8 cellular contexts compared by ENCODE assay signal in genomic region chr12:71014180-71014785, GRCh38.
DNase-seq lines count a peak whose midpoint lies in the region; TF ChIP-seq lines count a peak whose summit lies in the region.

No MANE protein-coding gene starts in this region.

- H3K79me2 ChIP-seq in neural cell (replicated peaks; ENCODE audit: insufficient read depth, low read length) = no peaks in the 10 kb centered on the region

- H4K20me1 ChIP-seq in neural cell (ENCODE audit: insufficient read depth) = no peaks in the 10 kb centered on the region

- TF ChIP-seq POLR2A in testis (IDR thresholded peaks at IDR 0.05) = no peak

- intact Hi-C loops in testis (cut with DNase I; ENCODE audit: low total_unique reads) = loop anchor here (10.0 kb wide), 1 partner anchor 279 kb away; no protein-coding TSS in a partner anchor

- no peak overlapping the region for H3K27ac Mint-ChIP-seq in endodermal cell

- TF ChIP-seq CTCF in endodermal cell (conservative IDR thresholded peaks at IDR 0.05) (peak; percentile 76), neural cell (IDR thresholded peaks at IDR 0.05; ENCODE audit: poor library complexity, severe bottlenecking) (peak; percentile 80), testis (IDR thresholded peaks at IDR 0.05) (peak in 1 of 3 experiments; percentile 39)

- H3K9me3 Mint-ChIP-seq in endodermal cell = no peaks in the 10 kb centered on the region

- H3K27me3 ChIP-seq in endodermal cell (ENCODE audit: control insufficient read depth, insufficient read depth, low read length, poor library complexity, severe bottlenecking) = no peaks in the 10 kb centered on the region
- no peaks in the 10 kb centered on the region for H3K27me3 ChIP-seq in neural cell (ENCODE audit: insufficient read depth, low read depth, low read length)
- no peaks in the 10 kb centered on the region for H3K27me3 ChIP-seq in testis

- H3K4me3 Mint-ChIP-seq in endodermal cell = no peak overlapping the region

- H3K4me3 ChIP-seq in endodermal cell (ENCODE audit: low read length) (no peak overlapping the region), neural cell (ENCODE audit: low read length) (no peak overlapping the region), testis (no peak overlapping the region)

- no peaks in the 10 kb centered on the region for H3K36me3 Mint-ChIP-seq in endodermal cell (ENCODE audit: low read depth)

- H3K4me1 ChIP-seq in endodermal cell (ENCODE audit: control insufficient read depth, insufficient read depth, low read length) = no peaks in the 10 kb centered on the region
- no peaks in the 10 kb centered on the region for H3K4me1 ChIP-seq in testis

- no peaks in the 10 kb centered on the region for H3K36me3 ChIP-seq in endodermal cell (ENCODE audit: control insufficient read depth, insufficient read depth, low read length)
- H3K36me3 ChIP-seq in neural cell (ENCODE audit: insufficient read depth, low read length) = no peaks in the 10 kb centered on the region
- H3K36me3 ChIP-seq in testis (ENCODE audit: low read depth, missing control alignments) = no peaks in the 10 kb centered on the region

- H3K9me3 ChIP-seq in endodermal cell (ENCODE audit: control insufficient read depth, low read length) (no peaks in the 10 kb centered on the region), neural cell (ENCODE audit: low read length) (no peaks in the 10 kb centered on the region), testis (no peaks in the 10 kb centered on the region)

- H3F3A ChIP-seq in neural cell (ENCODE audit: insufficient read depth, low read length, poor library complexity, severe bottlenecking) = no peaks in the 10 kb centered on the region

- H3K4me2 ChIP-seq in neural cell (ENCODE audit: low read length) = no peak overlapping the region

- H3K4me1 Mint-ChIP-seq in endodermal cell = peaks cover 6% of the 10 kb centered on the region

- no peaks in the 10 kb centered on the region for H3K9me2 ChIP-seq in neural cell (ENCODE audit: insufficient read depth, low read length)

- TF ChIP-seq RAD21 in neural cell (conservative IDR thresholded peaks at IDR 0.05) = peak; percentile 89

- H3K27ac ChIP-seq in endodermal cell (ENCODE audit: low read depth, low read length) (no peak overlapping the region), neural cell (ENCODE audit: low read length) (no peak overlapping the region), testis (no peak overlapping the region)

- TF ChIP-seq EP300 in neural cell (conservative IDR thresholded peaks at IDR 0.05; ENCODE audit: poor library complexity, severe bottlenecking) = no peak

- H2AFZ ChIP-seq in neural cell (ENCODE audit: low read depth, low read length) = no peak overlapping the region

- no peaks in the 10 kb centered on the region for H3K27me3 Mint-ChIP-seq in endodermal cell (ENCODE audit: insufficient read depth)

- DNase-seq in DMS153 treated with DMSO at 0.1 percent for 48 hours (lab: John Stamatoyannopoulos, UW; ENCODE audit: unreplicated experiment) (peak; percentile 13), NCI-H524 (lab: John Stamatoyannopoulos, UW) (peak; percentile 11 to 61), endodermal cell (no peak), testis (no peak), CD1c-positive myeloid dendritic cell (ENCODE audit: extremely low spot score) (no peak)
- no peak for DNase-seq in stimulated activated CD4-positive, alpha-beta T cell treated with anti-CD3 and anti-CD28 coated beads, Interleukin-4, amount 100 ng/mL, for 4 hours
- DNase-seq in stimulated activated CD8-positive, alpha-beta memory T cell treated with anti-CD3 and anti-CD28 coated beads, Interleukin-4, amount 100 ng/mL, for 48 hours = no peak

- H3K9ac ChIP-seq in endodermal cell (ENCODE audit: extremely low read depth, low read length, poor library complexity, severe bottlenecking) (no peak overlapping the region), neural cell (ENCODE audit: low read length) (no peak overlapping the region)

- 61% methylated on average over 2 of the region's 2 CpGs; no CpG with 5 or more reads in 1 of the 2 experiments for WGBS in endodermal cell (ENCODE audit: insufficient coverage in 1 of 2, insufficient read length in 1 of 2), 2 experiments
- WGBS in testis, 2 donors = 25 to 31% methylated on average over 2 of the region's 2 CpGs

TF ChIP-seq in neural cell, 6 proteins besides CTCF, POLR2A, EP300 and RAD21:
- TF ChIP-seq SMC3 (conservative IDR thresholded peaks at IDR 0.05; ENCODE audit: poor library complexity) (peak; percentile 87), TAF1 (IDR thresholded peaks at IDR 0.05; ENCODE audit: low read depth) (no peak), MXI1 (conservative IDR thresholded peaks at IDR 0.05; ENCODE audit: poor library complexity, severe bottlenecking) (no peak), REST (IDR thresholded peaks at IDR 0.05; ENCODE audit: borderline replicate concordance) (no peak), EZH2 (IDR thresholded peaks at IDR 0.05; ENCODE audit: borderline replicate concordance, insufficient read depth, low read length, poor library complexity, severe bottlenecking) (no peak)

Comparison
In these comparisons a context has a peak if more than half of its experiments do, and no peak if none do; other contexts are left out.
1. DNase-seq: peak in DMS153 treated with DMSO at 0.1 percent for 48 hours (single experiment) and NCI-H524 (2 of 2); none in endodermal cell (single experiment), stimulated activated CD4-positive, alpha-beta T cell treated with anti-CD3 and anti-CD28 coated beads, Interleukin-4, amount 100 ng/mL, for 4 hours (0 of 2), testis (single experiment), stimulated activated CD8-positive, alpha-beta memory T cell treated with anti-CD3 and anti-CD28 coated beads, Interleukin-4, amount 100 ng/mL, for 48 hours (single experiment) and CD1c-positive myeloid dendritic cell (single experiment).